In genomic region chr9:90129446-90129845, GRCh38 we compare ENCODE assay signal across 5 cellular contexts.
"Had no signal": no experiment of that assay in that cellular context is flagged by ENCODE, and none has a peak within 500 bp of the region (broad histone marks: within the 10 kb centered on the region; RNA-seq: fewer than 3 reads in every experiment).

No MANE protein-coding gene starts in this region.

- H3K27ac Mint-ChIP-seq: GM23338, H9 had no signal

- DNase-seq: H9, HCEC 1CT, IMR-90 had no signal

- H3K4me3 Mint-ChIP-seq: GM23338, H9 had no signal

- ATAC-seq: GM23338, K562 had no signal
